20 cellular contexts compared by ENCODE assay signal in genomic region chr1:234922987-234923386, GRCh38.
"Had no signal": no experiment of that assay in that cellular context is flagged by ENCODE, and none has a peak within 500 bp of the region (broad histone marks: within the 10 kb centered on the region; RNA-seq: fewer than 3 reads in every experiment).

No MANE protein-coding gene starts in this region.

- H3K36me3 ChIP-seq: brain microvascular endothelial cell, gastroesophageal sphincter, heart left ventricle, lower lobe of right lung, tibial artery, uterus had no signal

- H3K9me3 ChIP-seq: gastroesophageal sphincter, heart left ventricle, lower lobe of right lung, SK-N-SH, tibial artery, uterus had no signal

- H3K27ac Mint-ChIP-seq: activated naive CD4-positive, alpha-beta T cell treated with anti-CD3 and anti-CD28 coated beads, Interleukin-2, amount 50 U/mL, for 72 hours; progenitor cell of endocrine pancreas; stimulated activated naive CD8-positive, alpha-beta T cell treated with anti-CD3 and anti-CD28 coated beads, Interleukin-15, Interleukin-2, amounts not matched to agents 100 ng/mL and 50 ng/mL, for 24 hours had no signal

- H3K27me3 Mint-ChIP-seq: effector memory CD8-positive, alpha-beta T cell; naive B cell; progenitor cell of endocrine pancreas; stimulated activated naive CD8-positive, alpha-beta T cell treated with anti-CD3 and anti-CD28 coated beads, Interleukin-15, Interleukin-2, amounts not matched to agents 100 ng/mL and 50 ng/mL, for 24 hours had no signal

- H3K9me3 Mint-ChIP-seq: effector memory CD8-positive, alpha-beta T cell had no signal

- H3K9ac ChIP-seq: SK-N-SH had no signal

- H3K4me3 ChIP-seq: dorsolateral prefrontal cortex, gastroesophageal sphincter, heart left ventricle, lower lobe of right lung, tibial artery, uterus had no signal

- H3K4me2 ChIP-seq: SK-N-SH had no signal

- H3K27ac ChIP-seq: brain microvascular endothelial cell, lower lobe of right lung, VCaP had no signal

- DNase-seq: activated gamma-delta T cell; aorta; brain microvascular endothelial cell; caudate nucleus; dorsolateral prefrontal cortex; effector memory CD8-positive, alpha-beta T cell; lower lobe of right lung; naive B cell; SK-N-SH; stimulated activated CD4-positive, alpha-beta T cell treated with anti-CD3 and anti-CD28 coated beads, Interleukin-4, amount 100 ng/mL, for 24 hours; substantia nigra had no signal

- ATAC-seq: activated naive CD4-positive, alpha-beta T cell treated with anti-CD3 and anti-CD28 coated beads, Interleukin-2, amount 50 U/mL, for 72 hours; effector memory CD8-positive, alpha-beta T cell; gastroesophageal sphincter; heart left ventricle; lower lobe of right lung had no signal

- H3K27me3 ChIP-seq: brain microvascular endothelial cell, dorsolateral prefrontal cortex, gastroesophageal sphincter, heart left ventricle, tibial artery, uterus had no signal

- H3K4me3 Mint-ChIP-seq: activated T-helper 1 cell treated with anti-CD3 and anti-CD28 coated beads, Interleukin-12 subunit alpha, Interleukin-12 subunit beta, Interleukin-2, Interleukin-4 antibody, amounts not matched to agents 30 ng/mL and 10 ng/mL and 1 ng/mL, durations not matched to agents 14 hours and 24 hours and 36 hours; effector memory CD8-positive, alpha-beta T cell; naive B cell; stimulated activated naive CD8-positive, alpha-beta T cell treated with anti-CD3 and anti-CD28 coated beads, Interleukin-15, Interleukin-2, amounts not matched to agents 100 ng/mL and 50 ng/mL, for 24 hours had no signal

- H3K36me3 Mint-ChIP-seq: naive B cell had no signal
